Comparison of ENCODE assay signal across 8 cellular contexts in the genomic region with DNA sequence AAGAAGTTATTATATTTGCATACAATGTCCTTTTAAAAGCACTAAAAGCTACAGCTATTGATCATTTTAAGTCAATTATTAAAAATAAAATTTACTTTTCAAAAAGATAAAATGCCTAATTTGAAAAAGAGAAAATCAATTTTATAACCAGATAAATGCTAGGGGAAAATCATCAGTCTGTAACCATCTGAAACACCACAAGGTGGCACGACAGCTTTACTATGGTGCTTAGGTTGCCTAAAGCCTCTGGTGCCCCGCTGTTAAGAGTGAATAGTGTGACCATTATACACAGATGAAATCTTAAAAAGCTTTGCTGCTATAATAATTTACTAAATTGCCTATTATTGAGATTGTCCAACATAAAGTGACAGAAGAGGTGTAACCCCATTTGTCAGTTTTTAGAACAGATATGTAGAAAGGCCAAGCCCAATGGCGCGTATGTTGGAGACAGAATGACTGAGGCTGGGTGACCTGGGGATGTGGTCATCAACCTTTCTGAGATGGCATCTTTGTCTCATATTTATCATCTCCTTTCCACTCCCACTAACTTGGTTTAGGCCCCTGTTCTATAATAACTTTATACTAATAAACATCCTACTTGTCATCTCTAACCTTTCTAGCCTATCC.
A peak's percentile ranks its signal among the peaks of the same experiment; 100 is the strongest.
DNase-seq lines count a peak whose midpoint lies in the region; ATAC-seq and TF ChIP-seq lines count a peak whose summit lies in the region.

No MANE protein-coding gene starts in this region.

- peak; percentile 44 to 90 (median 74) for TF ChIP-seq CTCF in dorsolateral prefrontal cortex (IDR thresholded peaks at IDR 0.05 in 54 of 56, conservative IDR thresholded peaks at IDR 0.05 in 2 of 56; ENCODE audit: low read depth in 1 of 56, partially characterized antibody in 56 of 56)

- DNase-seq in DMS53 treated with DMSO at 0.1 percent for 48 hours (lab: John Stamatoyannopoulos, UW; ENCODE audit: unreplicated experiment) = peak; percentile 53
- DNase-seq in OCI-M2 (lab: John Stamatoyannopoulos, UW; ENCODE audit: unreplicated experiment) = peak; percentile 28
- peak in 4 of 10 donors; percentile 24 to 59 (median 53) for DNase-seq in dorsolateral prefrontal cortex
- DNase-seq in midbrain (lab: John Stamatoyannopoulos, UW) = peak; percentile 46
- no peak for DNase-seq in activated CD4-positive, CD25-positive, alpha-beta regulatory T cell treated with anti-CD3 and anti-CD28 coated beads, Interleukin-2, amount 50 U/mL, for 72 hours
- no peak for DNase-seq in 8988T

- H3K27ac ChIP-seq in dorsolateral prefrontal cortex = peak overlapping the region in 1 of 59 donors; percentile 1

- intact Hi-C loops in dorsolateral prefrontal cortex (cut with DNase I) = loop anchor here in 1 of 2 donors (5.0 kb wide), 1 partner anchor 182 kb away; no protein-coding TSS in a partner anchor

- no peaks in the 10 kb centered on the region for H3K27me3 ChIP-seq in dorsolateral prefrontal cortex

- H3K4me3 ChIP-seq in dorsolateral prefrontal cortex = no peak overlapping the region

- ATAC-seq in GM18909 (IDR thresholded peaks at IDR 0.05; ENCODE audit: poor library complexity, unreplicated experiment) = peak; percentile 79
- ATAC-seq in HG03095 (IDR thresholded peaks at IDR 0.05; ENCODE audit: unreplicated experiment) = peak; percentile 73

Comparison
In these comparisons a context has a peak if more than half of its experiments do, and no peak if none do; other contexts are left out.
1. DNase-seq: peak in DMS53 treated with DMSO at 0.1 percent for 48 hours (single experiment), OCI-M2 (single experiment) and midbrain (single experiment); none in activated CD4-positive, CD25-positive, alpha-beta regulatory T cell treated with anti-CD3 and anti-CD28 coated beads, Interleukin-2, amount 50 U/mL, for 72 hours (single experiment) and 8988T (single experiment).